9 cellular contexts compared by ENCODE assay signal in genomic region chr2:133561045-133561852, GRCh38. TPM values are rescaled to one million over a fixed set of nuclear protein-coding genes. Genes with fewer than 3 reads are reported as not detected.
DNase-seq lines count a peak whose midpoint lies in the region; ATAC-seq and TF ChIP-seq lines count a peak whose summit lies in the region.
"Had no signal": no experiment of that assay in that cellular context is flagged by ENCODE, and none has a peak within 500 bp of the region (broad histone marks: within the 10 kb centered on the region; RNA-seq: fewer than 3 reads in every experiment).

No MANE protein-coding gene starts in this region.

- H3K4me1 ChIP-seq in fibroblast of lung (ENCODE audit: control insufficient read depth, extremely low read depth, insufficient read depth, low read length) = peaks cover 3% of the 10 kb centered on the region

- H2AFZ ChIP-seq in fibroblast of lung (ENCODE audit: low read length) = no peak overlapping the region

- H3K27ac Mint-ChIP-seq in immature natural killer cell = no peak overlapping the region
- H3K27ac Mint-ChIP-seq: activated naive CD8-positive, alpha-beta T cell had no signal

- DNase-seq in SIG-M5 treated with dmso at 0.1 percent for 504 hours (lab: John Stamatoyannopoulos, UW; ENCODE audit: unreplicated experiment) = peak; percentile 56
- no peak for DNase-seq in SIG-M5 (lab: John Stamatoyannopoulos, UW)
- DNase-seq in RKO (ENCODE audit: low spot score) = peak; percentile 66
- DNase-seq in fibroblast of lung (ENCODE audit: low read depth in 2 of 2) = peak; percentile 78 to 91
- peak; percentile 71 for DNase-seq in putamen (ENCODE audit: low spot score)
- DNase-seq in immature natural killer cell = no peak
- no peak for DNase-seq in hepatic stellate cell (ENCODE audit: low spot score)

- H3K27me3 ChIP-seq in fibroblast of lung (ENCODE audit: control insufficient read depth, insufficient read depth, low read length) = no peaks in the 10 kb centered on the region

- H4K20me1 ChIP-seq in fibroblast of lung (ENCODE audit: control insufficient read depth, extremely low read depth, insufficient read depth, low read length) = no peaks in the 10 kb centered on the region

- no peak overlapping the region for H3K27ac ChIP-seq in fibroblast of lung (ENCODE audit: insufficient read depth, low read length)

- no peaks in the 10 kb centered on the region for H3K9me3 ChIP-seq in fibroblast of lung (ENCODE audit: control insufficient read depth, insufficient read depth, low read depth, low read length)

- H3K4me2 ChIP-seq in fibroblast of lung (ENCODE audit: extremely low read depth, insufficient read depth, low read length) = no peak overlapping the region

- no peak overlapping the region for H3K4me3 ChIP-seq in fibroblast of lung (replicated peaks in 1 of 4; ENCODE audit: control extremely low read depth in 1 of 4, insufficient read depth in 1 of 4, low read depth in 3 of 4, low read length in 4 of 4)

- H3K9me3 Mint-ChIP-seq in immature natural killer cell = peaks cover 0 to 9% (median under 1%) of the 10 kb centered on the region in 6 donors

- peaks cover 0 to 5% (median 0%) of the 10 kb centered on the region in 3 donors for H3K27me3 Mint-ChIP-seq in immature natural killer cell (ENCODE audit: low read depth in 3 of 3)

- H3K4me1 Mint-ChIP-seq in immature natural killer cell = no peaks in the 10 kb centered on the region

- H3K4me3 Mint-ChIP-seq in immature natural killer cell = no peak overlapping the region
- H3K4me3 Mint-ChIP-seq: activated naive CD8-positive, alpha-beta T cell had no signal

- TF ChIP-seq CTCF in fibroblast of lung (conservative IDR thresholded peaks at IDR 0.05 in 1 of 2, IDR thresholded peaks at IDR 0.05 in 1 of 2; ENCODE audit: low read depth in 1 of 2, low read length in 2 of 2) = peak; percentile 65 to 84

- H3K9ac ChIP-seq in fibroblast of lung (ENCODE audit: insufficient read depth, low read length) = no peak overlapping the region

- no peaks in the 10 kb centered on the region for H3K36me3 Mint-ChIP-seq in immature natural killer cell
- H3K36me3 Mint-ChIP-seq: activated naive CD8-positive, alpha-beta T cell had no signal

- peaks cover 1% of the 10 kb centered on the region for H3K79me2 ChIP-seq in fibroblast of lung (ENCODE audit: control insufficient read depth, insufficient read depth, low read length)

- ATAC-seq in HG03520 (IDR thresholded peaks at IDR 0.05; ENCODE audit: unreplicated experiment) = peak; percentile 58

- no peaks in the 10 kb centered on the region for H3K36me3 ChIP-seq in fibroblast of lung (ENCODE audit: control insufficient read depth, insufficient read depth, low read length)

RNA-seq across cellular contexts. Expression of gene NCKAP5, which starts 7.0 kb away (rescaled TPM):
- 1.0 and 2.6 TPM in 2 replicates for total RNA-seq in fibroblast of lung
- polyA plus RNA-seq in fibroblast of lung = 1.9 and 6.2 TPM in 2 replicates
- polyA plus RNA-seq in fibroblast of lung (2012) = 1.5 and 5.5 TPM in 2 replicates
- polyA minus RNA-seq in fibroblast of lung (ENCODE audit: low replicate concordance) = 2.8 and 11.9 TPM in 2 replicates
- polyA plus RNA-seq in immature natural killer cell = not detected

Comparison
In these comparisons a context has a peak if more than half of its experiments do, and no peak if none do; other contexts are left out.
1. DNase-seq: peak in SIG-M5 treated with dmso at 0.1 percent for 504 hours (single experiment), RKO (single experiment), fibroblast of lung (2 of 2) and putamen (single experiment); none in SIG-M5 (single experiment), immature natural killer cell (0 of 3) and hepatic stellate cell (single experiment).